In the genomic region with DNA sequence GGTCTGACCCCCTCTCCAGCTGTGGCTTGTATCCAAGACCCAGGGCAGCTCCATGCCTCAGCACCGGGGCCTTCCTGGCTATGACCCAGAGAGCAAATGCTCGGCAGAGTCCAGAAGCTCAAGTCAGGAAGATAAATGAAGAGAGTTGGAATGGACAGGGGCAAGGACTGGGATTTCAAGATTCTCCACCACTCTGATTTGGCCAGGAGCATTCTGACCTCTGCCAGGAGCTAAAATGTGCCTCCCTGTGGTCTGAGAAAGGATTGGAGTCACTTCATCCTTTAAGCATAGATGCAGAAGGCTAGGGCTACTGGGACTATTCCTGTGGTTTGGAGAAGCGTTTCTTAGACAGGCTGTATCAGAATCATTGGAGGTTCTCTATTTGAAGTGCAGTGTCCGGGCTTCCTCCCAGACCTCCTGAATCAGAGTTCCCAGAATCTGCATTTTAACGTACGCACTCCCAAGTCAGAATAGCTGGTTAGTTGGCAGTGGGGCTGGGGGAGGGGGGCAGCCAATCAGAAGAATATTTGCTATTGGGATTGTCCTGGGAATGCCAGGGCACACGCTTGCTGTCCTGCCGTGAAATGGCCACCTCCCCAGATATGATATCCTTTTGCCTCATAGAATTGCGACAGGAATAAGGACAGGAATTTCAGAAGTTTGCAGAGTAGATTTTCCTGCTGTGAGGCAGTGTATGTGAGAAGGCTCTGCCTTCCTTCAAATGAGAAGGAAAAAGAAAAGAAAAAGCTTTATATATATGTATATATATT, we compare ENCODE assay signal across 14 cellular contexts. TPM values are rescaled to one million over a fixed set of nuclear protein-coding genes. Genes with fewer than 3 reads are reported as not detected.
DNase-seq lines count a peak whose midpoint lies in the region; ATAC-seq and TF ChIP-seq lines count a peak whose summit lies in the region.
"Had no signal": no experiment of that assay in that cellular context is flagged by ENCODE, and none has a peak within 500 bp of the region (broad histone marks: within the 10 kb centered on the region; RNA-seq: fewer than 3 reads in every experiment).

No MANE protein-coding gene starts in this region.

- 86 to 88% methylated on average over 4 to 9 of the region's 9 CpGs for WGBS in endodermal cell (ENCODE audit: insufficient coverage in 1 of 2, insufficient read length in 1 of 2), 2 experiments

- H3K27me3 Mint-ChIP-seq in endodermal cell (ENCODE audit: insufficient read depth): no peaks in the 10 kb centered on the region
- peaks cover 20% of the 10 kb centered on the region for H3K27me3 Mint-ChIP-seq in activated T-helper 2 cell treated with anti-CD3 and anti-CD28 coated beads, Interferon-gamma antibody, Interleukin-2, Interleukin-4, amounts not matched to agents 10 μg/mL and 5 μg/mL and 100 μg/mL, durations not matched to agents 14 hours and 24 hours and 36 hours (ENCODE audit: low read depth)

- H3K9me3 ChIP-seq in PC-9 (ENCODE audit: insufficient read depth, low read depth) (no peaks in the 10 kb centered on the region), endodermal cell (ENCODE audit: control insufficient read depth, low read length) (no peaks in the 10 kb centered on the region)

- H3K4me1 ChIP-seq in PC-9 (replicated peaks; ENCODE audit: insufficient read depth) (peaks cover 35% of the 10 kb centered on the region), endodermal cell (ENCODE audit: control insufficient read depth, insufficient read depth, low read length) (peaks cover 2% of the 10 kb centered on the region)

- H3K27me3 ChIP-seq in PC-9 (ENCODE audit: insufficient read depth, low read depth) (no peaks in the 10 kb centered on the region), endodermal cell (ENCODE audit: control insufficient read depth, insufficient read depth, low read length, poor library complexity, severe bottlenecking) (no peaks in the 10 kb centered on the region)

- no peak overlapping the region for H2AFZ ChIP-seq in PC-9

- no TSS peak for BruUV-seq in PC-9 (replicated peaks; lab: Mats Ljungman, UMichigan)

- H3K27ac ChIP-seq in PC-9: peak overlapping the region; percentile 41; the same call in 1 of the 2 replicates
- no peak overlapping the region for H3K27ac ChIP-seq in endodermal cell (ENCODE audit: low read depth, low read length)

- intact Hi-C loops in PC-9 (cut with micrococcal nuclease; ENCODE audit: unreplicated experiment): loop anchor here (2.0 kb wide), 1 partner anchor 57 kb away; a partner anchor contains a TSS
- intact Hi-C loops in activated T-helper 2 cell treated with anti-CD3 and anti-CD28 coated beads, Interferon-gamma antibody, Interleukin-2, Interleukin-4, amounts not matched to agents 10 μg/mL and 5 μg/mL and 100 μg/mL, durations not matched to agents 14 hours and 24 hours and 36 hours (cut with micrococcal nuclease): no loop called here

- peak; percentile 81 for DNase-seq in AG10803 (ENCODE audit: low read depth)
- DNase-seq in PC-9: no peak
- no peak for DNase-seq in endodermal cell
- peak; percentile 32 for DNase-seq in renal cortical epithelial cell (ENCODE audit: low read depth)
- DNase-seq in activated T-helper 2 cell treated with anti-CD3 and anti-CD28 coated beads, Interferon-gamma antibody, Interleukin-2, Interleukin-4, amounts not matched to agents 10 μg/mL and 5 μg/mL and 100 μg/mL, durations not matched to agents 14 hours and 24 hours and 36 hours (ENCODE audit: low spot score): no peak
- DNase-seq in stimulated activated CD4-positive, alpha-beta T cell treated with anti-CD3 and anti-CD28 coated beads, Interleukin-15, amount 100 ng/mL, for 24 hours: no peak
- DNase-seq: activated CD4-positive, alpha-beta T cell treated with anti-CD3 and anti-CD28 coated beads, Interleukin-2, amount 50 U/mL, for 48 hours; activated naive CD8-positive, alpha-beta T cell treated with anti-CD3 and anti-CD28 coated beads for 36 hours; NCI-H524; nephron progenitor cell; stimulated activated CD4-positive, alpha-beta T cell treated with anti-CD3 and anti-CD28 coated beads, Interleukin-2, amount 100 ng/mL, for 48 hours; T-cell had no signal

- peak overlapping the region; percentile 35 for H3K4me3 ChIP-seq in AG10803 (ENCODE audit: low read length)
- no peak overlapping the region for H3K4me3 ChIP-seq in PC-9
- no peak overlapping the region for H3K4me3 ChIP-seq in endodermal cell (ENCODE audit: low read length)

- no peak overlapping the region for H3K27ac Mint-ChIP-seq in endodermal cell
- H3K27ac Mint-ChIP-seq in activated T-helper 2 cell treated with anti-CD3 and anti-CD28 coated beads, Interferon-gamma antibody, Interleukin-2, Interleukin-4, amounts not matched to agents 10 μg/mL and 5 μg/mL and 100 μg/mL, durations not matched to agents 14 hours and 24 hours and 36 hours: no peak overlapping the region
- H3K27ac Mint-ChIP-seq: activated naive CD8-positive, alpha-beta T cell treated with anti-CD3 and anti-CD28 coated beads for 36 hours; nephron progenitor cell; T-cell had no signal

- peaks cover 30% of the 10 kb centered on the region; the same call in 1 of the 2 replicates for H3F3A ChIP-seq in PC-9 (ENCODE audit: insufficient read depth, low read depth)

- H3K36me3 Mint-ChIP-seq in endodermal cell (ENCODE audit: low read depth): no peaks in the 10 kb centered on the region
- no peaks in the 10 kb centered on the region for H3K36me3 Mint-ChIP-seq in activated T-helper 2 cell treated with anti-CD3 and anti-CD28 coated beads, Interferon-gamma antibody, Interleukin-2, Interleukin-4, amounts not matched to agents 10 μg/mL and 5 μg/mL and 100 μg/mL, durations not matched to agents 14 hours and 24 hours and 36 hours (ENCODE audit: low read depth)
- H3K36me3 Mint-ChIP-seq: activated naive CD8-positive, alpha-beta T cell treated with anti-CD3 and anti-CD28 coated beads for 36 hours; T-cell had no signal

- ATAC-seq in GM21786 (IDR thresholded peaks at IDR 0.05; ENCODE audit: unreplicated experiment) (no peak), GM18520 (IDR thresholded peaks at IDR 0.05; ENCODE audit: unreplicated experiment) (no peak)
- ATAC-seq: T-cell had no signal

- peaks cover 10% of the 10 kb centered on the region; the same call in 1 of the 2 replicates for H3K79me2 ChIP-seq in PC-9 (ENCODE audit: low read depth)

- H3K9ac ChIP-seq in endodermal cell (ENCODE audit: extremely low read depth, low read length, poor library complexity, severe bottlenecking): no peak overlapping the region

- no peaks in the 10 kb centered on the region for H3K9me2 ChIP-seq in PC-9 (ENCODE audit: insufficient read depth)

- H3K9me3 Mint-ChIP-seq in endodermal cell: no peaks in the 10 kb centered on the region
- H3K9me3 Mint-ChIP-seq in activated T-helper 2 cell treated with anti-CD3 and anti-CD28 coated beads, Interferon-gamma antibody, Interleukin-2, Interleukin-4, amounts not matched to agents 10 μg/mL and 5 μg/mL and 100 μg/mL, durations not matched to agents 14 hours and 24 hours and 36 hours: no peaks in the 10 kb centered on the region
- H3K9me3 Mint-ChIP-seq: activated naive CD8-positive, alpha-beta T cell treated with anti-CD3 and anti-CD28 coated beads for 36 hours; nephron progenitor cell; T-cell had no signal

- peaks cover 20% of the 10 kb centered on the region for H3K36me3 ChIP-seq in PC-9 (ENCODE audit: low read depth)
- H3K36me3 ChIP-seq in endodermal cell (ENCODE audit: control insufficient read depth, insufficient read depth, low read length): no peaks in the 10 kb centered on the region

- CTCF ChIA-PET in PC-9 (lab: Charles Lee): no interaction called here

- TF ChIP-seq CTCF in AG10803 (conservative IDR thresholded peaks at IDR 0.05; ENCODE audit: low read length) (peak; percentile 60), PC-9 (conservative IDR thresholded peaks at IDR 0.05) (no peak), endodermal cell (conservative IDR thresholded peaks at IDR 0.05) (peak; percentile 54)

- peaks cover 9% of the 10 kb centered on the region for H3K4me1 Mint-ChIP-seq in endodermal cell
- peaks cover 4% of the 10 kb centered on the region for H3K4me1 Mint-ChIP-seq in activated T-helper 2 cell treated with anti-CD3 and anti-CD28 coated beads, Interferon-gamma antibody, Interleukin-2, Interleukin-4, amounts not matched to agents 10 μg/mL and 5 μg/mL and 100 μg/mL, durations not matched to agents 14 hours and 24 hours and 36 hours (ENCODE audit: low read depth)
- H3K4me1 Mint-ChIP-seq: activated naive CD8-positive, alpha-beta T cell treated with anti-CD3 and anti-CD28 coated beads for 36 hours; T-cell had no signal

- H3K4me2 ChIP-seq in PC-9: no peak overlapping the region

- H3K4me3 Mint-ChIP-seq in endodermal cell: no peak overlapping the region
- H3K4me3 Mint-ChIP-seq in activated T-helper 2 cell treated with anti-CD3 and anti-CD28 coated beads, Interferon-gamma antibody, Interleukin-2, Interleukin-4, amounts not matched to agents 10 μg/mL and 5 μg/mL and 100 μg/mL, durations not matched to agents 14 hours and 24 hours and 36 hours (ENCODE audit: low read depth): no peak overlapping the region
- H3K4me3 Mint-ChIP-seq: activated naive CD8-positive, alpha-beta T cell treated with anti-CD3 and anti-CD28 coated beads for 36 hours; nephron progenitor cell; T-cell had no signal

- H4K20me1 ChIP-seq in PC-9 (ENCODE audit: insufficient read depth): no peaks in the 10 kb centered on the region

- POLR2A ChIA-PET in PC-9 (lab: Charles Lee; ENCODE audit: unreplicated experiment): interaction anchor here (0.6 kb wide), 1 partner anchor 40 kb away, joined by 6 read pairs; no protein-coding TSS in a partner anchor

RNA-seq across cellular contexts. Expression of a gene that starts 57.4 kb away (rescaled TPM):
- total RNA-seq in PC-9 (2021): 7.4 and 9.2 TPM in 2 replicates
- under 1 TPM in 1 of 2 donors, not detected in 1; 0.13 TPM for total RNA-seq in endodermal cell
- polyA plus RNA-seq in endodermal cell (2013, experiment 1 of 2): 0.21 TPM
- polyA plus RNA-seq in endodermal cell (2013, experiment 2 of 2): 0.41 TPM
- total RNA-seq in renal cortical epithelial cell: 23.8 and 80.7 TPM in 2 replicates
- total RNA-seq in activated T-helper 2 cell treated with anti-CD3 and anti-CD28 coated beads, Interferon-gamma antibody, Interleukin-2, Interleukin-4, amounts not matched to agents 10 μg/mL and 5 μg/mL and 100 μg/mL, durations not matched to agents 14 hours and 24 hours and 36 hours: 0.99 and 1.3 TPM in 2 replicates

Comparison
In these comparisons a context has a peak if more than half of its experiments do, and no peak if none do; other contexts are left out.
1. DNase-seq: peak in AG10803 (single experiment) and renal cortical epithelial cell (single experiment); none in PC-9 (0 of 2), endodermal cell (single experiment), activated T-helper 2 cell treated with anti-CD3 and anti-CD28 coated beads, Interferon-gamma antibody, Interleukin-2, Interleukin-4, amounts not matched to agents 10 μg/mL and 5 μg/mL and 100 μg/mL, durations not matched to agents 14 hours and 24 hours and 36 hours (single experiment) and stimulated activated CD4-positive, alpha-beta T cell treated with anti-CD3 and anti-CD28 coated beads, Interleukin-15, amount 100 ng/mL, for 24 hours (single experiment).